25 cellular contexts compared by ENCODE assay signal in genomic region chr13:50509771-50510441, GRCh38.
DNase-seq lines count a peak whose midpoint lies in the region; ATAC-seq and TF ChIP-seq lines count a peak whose summit lies in the region.
"Had no signal": no experiment of that assay in that cellular context is flagged by ENCODE, and none has a peak within 500 bp of the region (broad histone marks: within the 10 kb centered on the region; RNA-seq: fewer than 3 reads in every experiment).

No MANE protein-coding gene starts in this region.

- H3K9me3 Mint-ChIP-seq in progenitor cell of endocrine pancreas (ENCODE audit: low read depth): peaks cover 6% of the 10 kb centered on the region
- H3K9me3 Mint-ChIP-seq: activated naive CD8-positive, alpha-beta T cell treated with anti-CD3 and anti-CD28 coated beads, Interleukin-2, amount 50 U/mL, for 24 hours; activated T-helper 17 cell treated with anti-CD3 and anti-CD28 coated beads, Interleukin-2, amount 50 U/mL, for 72 hours; IgD-negative memory B cell; natural killer cell had no signal

- H3K36me3 ChIP-seq in DOHH2 (ENCODE audit: control insufficient read depth, low read length) (peaks cover 20% of the 10 kb centered on the region), Panc1 (ENCODE audit: control insufficient read depth, insufficient read depth, low read length) (no peaks in the 10 kb centered on the region)
- H3K36me3 ChIP-seq: ovary, stomach, upper lobe of left lung had no signal

- in situ Hi-C loops in Panc1 (cut with HindIII; ENCODE audit: low pct_unique_long_range_greater_than_20kb, low sequenced_read_pairs): no loop called here

- H3K27me3 ChIP-seq in DOHH2 (ENCODE audit: control insufficient read depth, low read length) (no peaks in the 10 kb centered on the region), Panc1 (ENCODE audit: control insufficient read depth, insufficient read depth, low read length) (no peaks in the 10 kb centered on the region)
- H3K27me3 ChIP-seq: dorsolateral prefrontal cortex, ovary, stomach, upper lobe of left lung had no signal

- 0 out of 2 replicates have a peak overlapping the region, but pooled peaks have one; percentile 11 for H3K4me3 ChIP-seq in DOHH2 (ENCODE audit: low read length)
- H3K4me3 ChIP-seq in Panc1 (ENCODE audit: low read depth in 2 of 2, low read length in 2 of 2): no peak overlapping the region
- H3K4me3 ChIP-seq: dorsolateral prefrontal cortex, ovary, PC-9, stomach, upper lobe of left lung had no signal

- no peak overlapping the region for H3K27ac Mint-ChIP-seq in progenitor cell of endocrine pancreas
- H3K27ac Mint-ChIP-seq: activated naive CD8-positive, alpha-beta T cell treated with anti-CD3 and anti-CD28 coated beads, Interleukin-2, amount 50 U/mL, for 24 hours; activated T-helper 17 cell treated with anti-CD3 and anti-CD28 coated beads, Interleukin-2, amount 50 U/mL, for 72 hours; H9; IgD-negative memory B cell; natural killer cell had no signal

- H4K20me1 ChIP-seq in DOHH2 (ENCODE audit: control insufficient read depth, insufficient read depth, low read depth, low read length): no peaks in the 10 kb centered on the region

- no peak for TF ChIP-seq CTCF in DOHH2 (IDR thresholded peaks at IDR 0.05; ENCODE audit: low read depth, low read length, poor library complexity, severe bottlenecking)
- no peak for TF ChIP-seq CTCF in Panc1 (IDR thresholded peaks at IDR 0.05)
- TF ChIP-seq CTCF in progenitor cell of endocrine pancreas (IDR thresholded peaks at IDR 0.05; ENCODE audit: unreplicated experiment): no peak

- peaks cover 29% of the 10 kb centered on the region for H3F3A ChIP-seq in DOHH2 (ENCODE audit: control insufficient read depth, insufficient read depth)

- H3K9me3 ChIP-seq in DOHH2 (ENCODE audit: control insufficient read depth, insufficient read depth, low read length) (peaks cover 9% of the 10 kb centered on the region; the same call in 1 of the 2 replicates), Panc1 (ENCODE audit: control insufficient read depth, insufficient read depth, low read depth, low read length) (no peaks in the 10 kb centered on the region)
- H3K9me3 ChIP-seq: upper lobe of left lung had no signal

- POLR2A ChIA-PET in Panc1 (lab: Charles Lee): no interaction called here

- H3K4me1 ChIP-seq in DOHH2 (ENCODE audit: control insufficient read depth, low read length) (peaks cover 53% of the 10 kb centered on the region), Panc1 (ENCODE audit: control insufficient read depth, insufficient read depth, low read length) (peaks cover 21% of the 10 kb centered on the region)

- H3K79me2 ChIP-seq in DOHH2 (ENCODE audit: control insufficient read depth, low read length): no peaks in the 10 kb centered on the region

- BruUV-seq in Panc1 (replicated peaks; lab: Mats Ljungman, UMichigan): no TSS peak

- no peak overlapping the region for H3K4me3 Mint-ChIP-seq in progenitor cell of endocrine pancreas (ENCODE audit: low read depth)
- H3K4me3 Mint-ChIP-seq: activated naive CD8-positive, alpha-beta T cell treated with anti-CD3 and anti-CD28 coated beads, Interleukin-2, amount 50 U/mL, for 24 hours; activated T-helper 17 cell treated with anti-CD3 and anti-CD28 coated beads, Interleukin-2, amount 50 U/mL, for 72 hours; H9; IgD-negative memory B cell; natural killer cell had no signal

- H3K36me3 Mint-ChIP-seq in progenitor cell of endocrine pancreas (ENCODE audit: insufficient read depth): peaks cover 3% of the 10 kb centered on the region
- H3K36me3 Mint-ChIP-seq: IgD-negative memory B cell, natural killer cell had no signal

- peak; percentile 11 for DNase-seq in HS-27A (ENCODE audit: low read depth)
- no peak for DNase-seq in Panc1 (ENCODE audit: low read depth, low spot score)
- DNase-seq in kidney tubule cell (ENCODE audit: low spot score): peak; percentile 60
- DNase-seq in progenitor cell of endocrine pancreas (ENCODE audit: low spot score, unreplicated experiment): no peak
- DNase-seq in stimulated activated naive CD4-positive, alpha-beta T cell treated with Interleukin-2 at 50 U/mL for 16 hours (lab: John Stamatoyannopoulos, UW): no peak
- no peak for DNase-seq in substantia nigra (lab: John Stamatoyannopoulos, UW)
- DNase-seq: activated naive CD8-positive, alpha-beta T cell treated with anti-CD3 and anti-CD28 coated beads, Interleukin-2, amount 50 U/mL, for 24 hours; caudate nucleus; dorsolateral prefrontal cortex; foreskin melanocyte; H9; hypothalamus; kidney; natural killer cell; NCI-H1092; ovary; PC-9; stimulated activated CD4-positive, alpha-beta T cell treated with anti-CD3 and anti-CD28 coated beads, Interleukin-1b, Interleukin-23, amount 100 ng/mL, for 48 hours; stomach; T1000; upper lobe of left lung had no signal

- CTCF ChIA-PET in Panc1 (lab: Charles Lee): no interaction called here

- H3K27ac ChIP-seq in DOHH2 (ENCODE audit: low read depth, low read length) (0 out of 2 replicates have a peak overlapping the region, but pooled peaks have one; percentile 12), Panc1 (ENCODE audit: low read length) (peak overlapping the region; percentile 89; the same call in 1 of the 2 replicates), substantia nigra (ENCODE audit: low read depth, low read length, poor library complexity, severe bottlenecking) (no peak overlapping the region)
- H3K27ac ChIP-seq: dorsolateral prefrontal cortex, ovary, PC-9, stomach had no signal

- intact Hi-C loops in Panc1 (cut with micrococcal nuclease; ENCODE audit: unreplicated experiment): loop anchor here (5.0 to 10.0 kb wide), 2 partner anchors 188 to 285 kb away; no protein-coding TSS in a partner anchor

- ATAC-seq in Panc1: no peak
- ATAC-seq: activated CD4-positive, CD25-positive, alpha-beta regulatory T cell treated with anti-CD3 and anti-CD28 coated beads, Interleukin-2, amount 50 U/mL, for 24 hours; activated naive CD8-positive, alpha-beta T cell treated with anti-CD3 and anti-CD28 coated beads, Interleukin-2, amount 50 U/mL, for 24 hours; activated T-helper 17 cell treated with anti-CD3 and anti-CD28 coated beads, Interleukin-2, amount 50 U/mL, for 72 hours had no signal

- H3K4me1 Mint-ChIP-seq in progenitor cell of endocrine pancreas (ENCODE audit: low read depth): peaks cover 3% of the 10 kb centered on the region
- H3K4me1 Mint-ChIP-seq: activated naive CD8-positive, alpha-beta T cell treated with anti-CD3 and anti-CD28 coated beads, Interleukin-2, amount 50 U/mL, for 24 hours; activated T-helper 17 cell treated with anti-CD3 and anti-CD28 coated beads, Interleukin-2, amount 50 U/mL, for 72 hours; H9; natural killer cell had no signal

- no peaks in the 10 kb centered on the region for H3K9me2 ChIP-seq in DOHH2 (replicated peaks; ENCODE audit: control insufficient read depth, low read length)

- H3K4me2 ChIP-seq in DOHH2 (ENCODE audit: low read length): no peak overlapping the region
- H3K4me2 ChIP-seq: PC-9 had no signal

- H3K27me3 Mint-ChIP-seq in progenitor cell of endocrine pancreas: no peaks in the 10 kb centered on the region
- H3K27me3 Mint-ChIP-seq: activated T-helper 17 cell treated with anti-CD3 and anti-CD28 coated beads, Interleukin-2, amount 50 U/mL, for 72 hours; IgD-negative memory B cell had no signal

Comparison
In these comparisons a context has a peak if more than half of its experiments do, and no peak if none do; other contexts are left out.
1. DNase-seq: peak in HS-27A (single experiment) and kidney tubule cell (single experiment); none in Panc1 (single experiment), progenitor cell of endocrine pancreas (single experiment), stimulated activated naive CD4-positive, alpha-beta T cell treated with Interleukin-2 at 50 U/mL for 16 hours (single experiment) and substantia nigra (0 of 49).